In the genomic region with DNA sequence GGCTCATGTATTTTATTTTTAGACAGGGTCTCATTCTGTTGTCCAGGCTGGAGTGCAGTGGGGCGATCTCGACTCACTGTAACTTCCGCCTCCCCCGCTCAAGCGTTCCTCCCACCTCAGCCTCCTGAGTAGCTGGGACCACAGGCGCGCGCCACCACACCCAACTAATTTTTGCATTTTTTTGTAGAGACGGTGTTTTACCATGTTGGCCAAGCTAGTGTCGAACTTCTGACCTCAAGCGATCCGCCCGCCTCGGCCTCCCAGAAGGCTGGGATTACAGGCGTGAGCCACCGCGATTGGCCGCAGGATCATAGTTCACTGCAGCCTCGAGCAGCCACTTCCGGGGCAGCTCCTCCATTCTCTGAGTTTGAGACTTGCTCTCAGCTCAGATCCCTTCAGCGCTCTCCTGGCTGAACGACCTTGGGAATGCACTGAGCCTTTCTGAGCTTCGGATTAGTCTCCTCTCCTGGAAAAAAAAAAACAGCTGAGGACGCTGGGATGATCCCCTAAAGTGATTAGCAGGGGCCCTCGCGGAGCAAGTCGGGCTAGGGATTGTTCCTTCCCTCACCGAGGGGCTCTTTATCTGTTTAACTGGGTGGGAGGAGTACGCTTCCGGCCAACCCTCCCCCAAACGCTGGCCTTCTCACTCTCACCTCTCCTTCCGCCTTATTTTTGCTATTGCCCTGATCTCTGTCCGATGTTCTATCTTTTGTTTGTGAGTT, we compare ENCODE assay signal across 1 cellular context.
TF ChIP-seq lines count a peak whose summit lies in the region.

No MANE protein-coding gene starts in this region.

TF ChIP-seq in HepG2, 621 proteins besides CTCF, POLR2A, EP300 and RAD21 (continued from another document and continues in another):
- TF ChIP-seq, protein P1, sequence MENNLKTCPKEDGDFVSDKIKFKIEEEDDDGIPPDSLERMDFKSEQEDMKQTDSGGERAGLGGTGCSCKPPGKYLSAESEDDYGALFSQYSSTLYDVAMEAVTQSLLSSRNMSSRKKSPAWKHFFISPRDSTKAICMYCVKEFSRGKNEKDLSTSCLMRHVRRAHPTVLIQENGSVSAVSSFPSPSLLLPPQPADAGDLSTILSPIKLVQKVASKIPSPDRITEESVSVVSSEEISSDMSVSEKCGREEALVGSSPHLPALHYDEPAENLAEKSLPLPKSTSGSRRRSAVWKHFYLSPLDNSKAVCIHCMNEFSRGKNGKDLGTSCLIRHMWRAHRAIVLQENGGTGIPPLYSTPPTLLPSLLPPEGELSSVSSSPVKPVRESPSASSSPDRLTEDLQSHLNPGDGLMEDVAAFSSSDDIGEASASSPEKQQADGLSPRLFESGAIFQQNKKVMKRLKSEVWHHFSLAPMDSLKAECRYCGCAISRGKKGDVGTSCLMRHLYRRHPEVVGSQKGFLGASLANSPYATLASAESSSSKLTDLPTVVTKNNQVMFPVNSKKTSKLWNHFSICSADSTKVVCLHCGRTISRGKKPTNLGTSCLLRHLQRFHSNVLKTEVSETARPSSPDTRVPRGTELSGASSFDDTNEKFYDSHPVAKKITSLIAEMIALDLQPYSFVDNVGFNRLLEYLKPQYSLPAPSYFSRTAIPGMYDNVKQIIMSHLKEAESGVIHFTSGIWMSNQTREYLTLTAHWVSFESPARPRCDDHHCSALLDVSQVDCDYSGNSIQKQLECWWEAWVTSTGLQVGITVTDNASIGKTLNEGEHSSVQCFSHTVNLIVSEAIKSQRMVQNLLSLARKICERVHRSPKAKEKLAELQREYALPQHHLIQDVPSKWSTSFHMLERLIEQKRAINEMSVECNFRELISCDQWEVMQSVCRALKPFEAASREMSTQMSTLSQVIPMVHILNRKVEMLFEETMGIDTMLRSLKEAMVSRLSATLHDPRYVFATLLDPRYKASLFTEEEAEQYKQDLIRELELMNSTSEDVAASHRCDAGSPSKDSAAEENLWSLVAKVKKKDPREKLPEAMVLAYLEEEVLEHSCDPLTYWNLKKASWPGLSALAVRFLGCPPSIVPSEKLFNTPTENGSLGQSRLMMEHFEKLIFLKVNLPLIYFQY (CRISPR knock-in tag; IDR thresholded peaks at IDR 0.05; ENCODE audit: borderline replicate concordance): no peak; the same call in none of the 2 replicates
- no peak for TF ChIP-seq ZNF660 (CRISPR knock-in tag; IDR thresholded peaks at IDR 0.05; ENCODE audit: borderline replicate concordance, low read depth)
- TF ChIP-seq, protein P2, sequence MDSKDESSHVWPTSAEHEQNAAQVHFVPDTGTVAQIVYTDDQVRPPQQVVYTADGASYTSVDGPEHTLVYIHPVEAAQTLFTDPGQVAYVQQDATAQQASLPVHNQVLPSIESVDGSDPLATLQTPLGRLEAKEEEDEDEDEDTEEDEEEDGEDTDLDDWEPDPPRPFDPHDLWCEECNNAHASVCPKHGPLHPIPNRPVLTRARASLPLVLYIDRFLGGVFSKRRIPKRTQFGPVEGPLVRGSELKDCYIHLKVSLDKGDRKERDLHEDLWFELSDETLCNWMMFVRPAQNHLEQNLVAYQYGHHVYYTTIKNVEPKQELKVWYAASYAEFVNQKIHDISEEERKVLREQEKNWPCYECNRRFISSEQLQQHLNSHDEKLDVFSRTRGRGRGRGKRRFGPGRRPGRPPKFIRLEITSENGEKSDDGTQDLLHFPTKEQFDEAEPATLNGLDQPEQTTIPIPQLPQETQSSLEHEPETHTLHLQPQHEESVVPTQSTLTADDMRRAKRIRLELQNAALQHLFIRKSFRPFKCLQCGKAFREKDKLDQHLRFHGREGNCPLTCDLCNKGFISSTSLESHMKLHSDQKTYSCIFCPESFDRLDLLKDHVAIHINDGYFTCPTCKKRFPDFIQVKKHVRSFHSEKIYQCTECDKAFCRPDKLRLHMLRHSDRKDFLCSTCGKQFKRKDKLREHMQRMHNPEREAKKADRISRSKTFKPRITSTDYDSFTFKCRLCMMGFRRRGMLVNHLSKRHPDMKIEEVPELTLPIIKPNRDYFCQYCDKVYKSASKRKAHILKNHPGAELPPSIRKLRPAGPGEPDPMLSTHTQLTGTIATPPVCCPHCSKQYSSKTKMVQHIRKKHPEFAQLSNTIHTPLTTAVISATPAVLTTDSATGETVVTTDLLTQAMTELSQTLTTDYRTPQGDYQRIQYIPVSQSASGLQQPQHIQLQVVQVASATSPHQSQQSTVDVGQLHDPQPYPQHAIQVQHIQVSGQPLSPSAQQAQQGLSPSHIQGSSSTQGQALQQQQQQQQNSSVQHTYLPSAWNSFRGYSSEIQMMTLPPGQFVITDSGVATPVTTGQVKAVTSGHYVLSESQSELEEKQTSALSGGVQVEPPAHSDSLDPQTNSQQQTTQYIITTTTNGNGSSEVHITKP (CRISPR knock-in tag; IDR thresholded peaks at IDR 0.05; ENCODE audit: low read depth): no peak; the same call in 1 of the 2 replicates
- no peak for TF ChIP-seq ZNF33B (CRISPR knock-in tag; IDR thresholded peaks at IDR 0.05)
- TF ChIP-seq, protein P3, sequence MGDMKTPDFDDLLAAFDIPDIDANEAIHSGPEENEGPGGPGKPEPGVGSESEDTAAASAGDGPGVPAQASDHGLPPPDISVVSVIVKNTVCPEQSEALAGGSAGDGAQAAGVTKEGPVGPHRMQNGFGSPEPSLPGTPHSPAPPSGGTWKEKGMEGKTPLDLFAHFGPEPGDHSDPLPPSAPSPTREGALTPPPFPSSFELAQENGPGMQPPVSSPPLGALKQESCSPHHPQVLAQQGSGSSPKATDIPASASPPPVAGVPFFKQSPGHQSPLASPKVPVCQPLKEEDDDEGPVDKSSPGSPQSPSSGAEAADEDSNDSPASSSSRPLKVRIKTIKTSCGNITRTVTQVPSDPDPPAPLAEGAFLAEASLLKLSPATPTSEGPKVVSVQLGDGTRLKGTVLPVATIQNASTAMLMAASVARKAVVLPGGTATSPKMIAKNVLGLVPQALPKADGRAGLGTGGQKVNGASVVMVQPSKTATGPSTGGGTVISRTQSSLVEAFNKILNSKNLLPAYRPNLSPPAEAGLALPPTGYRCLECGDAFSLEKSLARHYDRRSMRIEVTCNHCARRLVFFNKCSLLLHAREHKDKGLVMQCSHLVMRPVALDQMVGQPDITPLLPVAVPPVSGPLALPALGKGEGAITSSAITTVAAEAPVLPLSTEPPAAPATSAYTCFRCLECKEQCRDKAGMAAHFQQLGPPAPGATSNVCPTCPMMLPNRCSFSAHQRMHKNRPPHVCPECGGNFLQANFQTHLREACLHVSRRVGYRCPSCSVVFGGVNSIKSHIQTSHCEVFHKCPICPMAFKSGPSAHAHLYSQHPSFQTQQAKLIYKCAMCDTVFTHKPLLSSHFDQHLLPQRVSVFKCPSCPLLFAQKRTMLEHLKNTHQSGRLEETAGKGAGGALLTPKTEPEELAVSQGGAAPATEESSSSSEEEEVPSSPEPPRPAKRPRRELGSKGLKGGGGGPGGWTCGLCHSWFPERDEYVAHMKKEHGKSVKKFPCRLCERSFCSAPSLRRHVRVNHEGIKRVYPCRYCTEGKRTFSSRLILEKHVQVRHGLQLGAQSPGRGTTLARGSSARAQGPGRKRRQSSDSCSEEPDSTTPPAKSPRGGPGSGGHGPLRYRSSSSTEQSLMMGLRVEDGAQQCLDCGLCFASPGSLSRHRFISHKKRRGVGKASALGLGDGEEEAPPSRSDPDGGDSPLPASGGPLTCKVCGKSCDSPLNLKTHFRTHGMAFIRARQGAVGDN (CRISPR knock-in tag; IDR thresholded peaks at IDR 0.05): peak; percentile 83
- 0 out of 2 replicates have a peak, but pooled peaks have one; percentile 19 for TF ChIP-seq ARNT2 (CRISPR knock-in tag; IDR thresholded peaks at IDR 0.05; ENCODE audit: low read depth)
- TF ChIP-seq CHD2 (IDR thresholded peaks at IDR 0.05; ENCODE audit: low read depth, low read length): no peak
- no peak for TF ChIP-seq REXO4 (CRISPR knock-in tag; IDR thresholded peaks at IDR 0.05; ENCODE audit: borderline replicate concordance)
- TF ChIP-seq, protein P4, sequence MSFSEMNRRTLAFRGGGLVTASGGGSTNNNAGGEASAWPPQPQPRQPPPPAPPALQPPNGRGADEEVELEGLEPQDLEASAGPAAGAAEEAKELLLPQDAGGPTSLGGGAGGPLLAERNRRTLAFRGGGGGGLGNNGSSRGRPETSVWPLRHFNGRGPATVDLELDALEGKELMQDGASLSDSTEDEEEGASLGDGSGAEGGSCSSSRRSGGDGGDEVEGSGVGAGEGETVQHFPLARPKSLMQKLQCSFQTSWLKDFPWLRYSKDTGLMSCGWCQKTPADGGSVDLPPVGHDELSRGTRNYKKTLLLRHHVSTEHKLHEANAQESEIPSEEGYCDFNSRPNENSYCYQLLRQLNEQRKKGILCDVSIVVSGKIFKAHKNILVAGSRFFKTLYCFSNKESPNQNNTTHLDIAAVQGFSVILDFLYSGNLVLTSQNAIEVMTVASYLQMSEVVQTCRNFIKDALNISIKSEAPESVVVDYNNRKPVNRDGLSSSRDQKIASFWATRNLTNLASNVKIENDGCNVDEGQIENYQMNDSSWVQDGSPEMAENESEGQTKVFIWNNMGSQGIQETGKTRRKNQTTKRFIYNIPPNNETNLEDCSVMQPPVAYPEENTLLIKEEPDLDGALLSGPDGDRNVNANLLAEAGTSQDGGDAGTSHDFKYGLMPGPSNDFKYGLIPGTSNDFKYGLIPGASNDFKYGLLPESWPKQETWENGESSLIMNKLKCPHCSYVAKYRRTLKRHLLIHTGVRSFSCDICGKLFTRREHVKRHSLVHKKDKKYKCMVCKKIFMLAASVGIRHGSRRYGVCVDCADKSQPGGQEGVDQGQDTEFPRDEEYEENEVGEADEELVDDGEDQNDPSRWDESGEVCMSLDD (CRISPR knock-in tag; IDR thresholded peaks at IDR 0.05; ENCODE audit: borderline replicate concordance): no peak
- TF ChIP-seq RCOR2 (CRISPR knock-in tag; IDR thresholded peaks at IDR 0.05): peak; percentile 66; the same call in 1 of the 2 replicates
- TF ChIP-seq, protein P5, sequence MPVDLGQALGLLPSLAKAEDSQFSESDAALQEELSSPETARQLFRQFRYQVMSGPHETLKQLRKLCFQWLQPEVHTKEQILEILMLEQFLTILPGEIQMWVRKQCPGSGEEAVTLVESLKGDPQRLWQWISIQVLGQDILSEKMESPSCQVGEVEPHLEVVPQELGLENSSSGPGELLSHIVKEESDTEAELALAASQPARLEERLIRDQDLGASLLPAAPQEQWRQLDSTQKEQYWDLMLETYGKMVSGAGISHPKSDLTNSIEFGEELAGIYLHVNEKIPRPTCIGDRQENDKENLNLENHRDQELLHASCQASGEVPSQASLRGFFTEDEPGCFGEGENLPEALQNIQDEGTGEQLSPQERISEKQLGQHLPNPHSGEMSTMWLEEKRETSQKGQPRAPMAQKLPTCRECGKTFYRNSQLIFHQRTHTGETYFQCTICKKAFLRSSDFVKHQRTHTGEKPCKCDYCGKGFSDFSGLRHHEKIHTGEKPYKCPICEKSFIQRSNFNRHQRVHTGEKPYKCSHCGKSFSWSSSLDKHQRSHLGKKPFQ (CRISPR knock-in tag; IDR thresholded peaks at IDR 0.05; ENCODE audit: insufficient replicate concordance): peak; percentile 75
- TF ChIP-seq SKI (IDR thresholded peaks at IDR 0.05; ENCODE audit: partially characterized antibody): no peak
- TF ChIP-seq ZSCAN21 (CRISPR knock-in tag; IDR thresholded peaks at IDR 0.05; ENCODE audit: borderline replicate concordance): 0 out of 2 replicates have a peak, but pooled peaks have one; percentile 39
- 0 out of 2 replicates have a peak, but pooled peaks have one; percentile 70 for TF ChIP-seq ZNF20 (CRISPR knock-in tag; IDR thresholded peaks at IDR 0.05)
- TF ChIP-seq, protein P6, sequence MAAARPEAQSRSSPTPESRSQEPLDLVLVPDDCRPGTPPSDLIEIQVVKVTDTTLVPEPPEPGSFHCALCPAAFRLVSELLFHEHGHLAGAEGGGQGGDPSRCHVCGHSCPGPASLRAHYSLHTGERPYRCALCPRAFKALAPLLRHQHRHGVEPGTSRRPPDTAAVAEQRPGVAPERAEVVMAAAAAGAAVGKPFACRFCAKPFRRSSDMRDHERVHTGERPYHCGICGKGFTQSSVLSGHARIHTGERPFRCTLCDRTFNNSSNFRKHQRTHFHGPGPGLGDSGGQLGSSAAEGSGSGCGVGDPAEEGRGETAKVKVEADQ (CRISPR knock-in tag; IDR thresholded peaks at IDR 0.05; ENCODE audit: borderline replicate concordance): no peak; the same call in 1 of the 2 replicates
- TF ChIP-seq, protein P7, sequence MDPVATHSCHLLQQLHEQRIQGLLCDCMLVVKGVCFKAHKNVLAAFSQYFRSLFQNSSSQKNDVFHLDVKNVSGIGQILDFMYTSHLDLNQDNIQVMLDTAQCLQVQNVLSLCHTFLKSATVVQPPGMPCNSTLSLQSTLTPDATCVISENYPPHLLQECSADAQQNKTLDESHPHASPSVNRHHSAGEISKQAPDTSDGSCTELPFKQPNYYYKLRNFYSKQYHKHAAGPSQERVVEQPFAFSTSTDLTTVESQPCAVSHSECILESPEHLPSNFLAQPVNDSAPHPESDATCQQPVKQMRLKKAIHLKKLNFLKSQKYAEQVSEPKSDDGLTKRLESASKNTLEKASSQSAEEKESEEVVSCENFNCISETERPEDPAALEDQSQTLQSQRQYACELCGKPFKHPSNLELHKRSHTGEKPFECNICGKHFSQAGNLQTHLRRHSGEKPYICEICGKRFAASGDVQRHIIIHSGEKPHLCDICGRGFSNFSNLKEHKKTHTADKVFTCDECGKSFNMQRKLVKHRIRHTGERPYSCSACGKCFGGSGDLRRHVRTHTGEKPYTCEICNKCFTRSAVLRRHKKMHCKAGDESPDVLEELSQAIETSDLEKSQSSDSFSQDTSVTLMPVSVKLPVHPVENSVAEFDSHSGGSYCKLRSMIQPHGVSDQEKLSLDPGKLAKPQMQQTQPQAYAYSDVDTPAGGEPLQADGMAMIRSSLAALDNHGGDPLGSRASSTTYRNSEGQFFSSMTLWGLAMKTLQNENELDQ (CRISPR knock-in tag; IDR thresholded peaks at IDR 0.05; ENCODE audit: borderline replicate concordance): no peak
- TF ChIP-seq MEF2D (CRISPR knock-in tag; IDR thresholded peaks at IDR 0.05): peak; percentile 66; the same call in 1 of the 2 replicates
- TF ChIP-seq, protein P8, sequence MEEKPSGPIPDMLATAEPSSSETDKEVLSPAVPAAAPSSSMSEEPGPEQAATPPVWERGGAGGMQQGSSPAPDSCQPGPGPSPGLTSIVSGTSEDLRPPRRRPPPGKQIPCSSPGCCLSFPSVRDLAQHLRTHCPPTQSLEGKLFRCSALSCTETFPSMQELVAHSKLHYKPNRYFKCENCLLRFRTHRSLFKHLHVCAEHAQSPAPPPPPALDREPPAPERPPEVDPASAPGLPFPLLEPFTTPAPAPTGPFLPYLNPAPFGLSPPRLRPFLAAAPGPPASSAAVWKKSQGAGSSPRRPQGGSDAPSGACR (CRISPR knock-in tag; IDR thresholded peaks at IDR 0.05): no peak
- TF ChIP-seq, protein P9, sequence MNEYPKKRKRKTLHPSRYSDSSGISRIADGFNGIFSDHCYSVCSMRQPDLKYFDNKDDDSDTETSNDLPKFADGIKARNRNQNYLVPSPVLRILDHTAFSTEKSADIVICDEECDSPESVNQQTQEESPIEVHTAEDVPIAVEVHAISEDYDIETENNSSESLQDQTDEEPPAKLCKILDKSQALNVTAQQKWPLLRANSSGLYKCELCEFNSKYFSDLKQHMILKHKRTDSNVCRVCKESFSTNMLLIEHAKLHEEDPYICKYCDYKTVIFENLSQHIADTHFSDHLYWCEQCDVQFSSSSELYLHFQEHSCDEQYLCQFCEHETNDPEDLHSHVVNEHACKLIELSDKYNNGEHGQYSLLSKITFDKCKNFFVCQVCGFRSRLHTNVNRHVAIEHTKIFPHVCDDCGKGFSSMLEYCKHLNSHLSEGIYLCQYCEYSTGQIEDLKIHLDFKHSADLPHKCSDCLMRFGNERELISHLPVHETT (CRISPR knock-in tag; conservative IDR thresholded peaks at IDR 0.05): no peak; the same call in 1 of the 2 replicates
- 0 out of 2 replicates have a peak, but pooled peaks have one; percentile 37 for TF ChIP-seq TARDBP (CRISPR knock-in tag; IDR thresholded peaks at IDR 0.05)
- no peak for TF ChIP-seq ZNF678 (CRISPR knock-in tag; IDR thresholded peaks at IDR 0.05)
- TF ChIP-seq MZF1 (CRISPR knock-in tag; IDR thresholded peaks at IDR 0.05; ENCODE audit: borderline replicate concordance): no peak
- TF ChIP-seq, protein P10, sequence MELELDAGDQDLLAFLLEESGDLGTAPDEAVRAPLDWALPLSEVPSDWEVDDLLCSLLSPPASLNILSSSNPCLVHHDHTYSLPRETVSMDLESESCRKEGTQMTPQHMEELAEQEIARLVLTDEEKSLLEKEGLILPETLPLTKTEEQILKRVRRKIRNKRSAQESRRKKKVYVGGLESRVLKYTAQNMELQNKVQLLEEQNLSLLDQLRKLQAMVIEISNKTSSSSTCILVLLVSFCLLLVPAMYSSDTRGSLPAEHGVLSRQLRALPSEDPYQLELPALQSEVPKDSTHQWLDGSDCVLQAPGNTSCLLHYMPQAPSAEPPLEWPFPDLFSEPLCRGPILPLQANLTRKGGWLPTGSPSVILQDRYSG (CRISPR knock-in tag; IDR thresholded peaks at IDR 0.05): no peak
